12 cellular contexts compared by ENCODE assay signal in genomic region chr18:63405986-63406385, GRCh38.
"Had no signal": no experiment of that assay in that cellular context is flagged by ENCODE, and none has a peak within 500 bp of the region (broad histone marks: within the 10 kb centered on the region; RNA-seq: fewer than 3 reads in every experiment).

No MANE protein-coding gene starts in this region.

- H3K4me3 ChIP-seq: colonic mucosa, esophagus squamous epithelium, stomach, testis had no signal

- DNase-seq: activated CD4-positive, CD25-positive, alpha-beta regulatory T cell treated with anti-CD3 and anti-CD28 coated beads, Interleukin-2, amount 50 U/mL, for 72 hours; activated naive CD4-positive, alpha-beta T cell treated with anti-CD3 and anti-CD28 coated beads, Interleukin-2, amount 50 U/mL, for 16 hours; colonic mucosa; esophagus squamous epithelium; mesenchymal stem cell; natural killer cell; SK-N-SH; stimulated activated CD4-positive, alpha-beta T cell treated with anti-CD3 and anti-CD28 coated beads, Interleukin-1b, Interleukin-23, amount 100 ng/mL, for 48 hours; stomach; T-cell; testis had no signal

- H3K9ac ChIP-seq: SK-N-SH had no signal

- H3K4me2 ChIP-seq: SK-N-SH had no signal

- H3K27me3 ChIP-seq: colonic mucosa, esophagus squamous epithelium, stomach, testis had no signal

- H3K27ac ChIP-seq: colonic mucosa, esophagus squamous epithelium, stomach, testis had no signal

- H3K9me3 ChIP-seq: colonic mucosa, esophagus squamous epithelium, SK-N-SH, stomach, testis had no signal

- H3K27me3 Mint-ChIP-seq: progenitor cell of endocrine pancreas, T-cell had no signal

- ATAC-seq: natural killer cell, T-cell had no signal

- H3K9me3 Mint-ChIP-seq: natural killer cell, T-cell had no signal

- H3K27ac Mint-ChIP-seq: progenitor cell of endocrine pancreas had no signal

- H3K4me3 Mint-ChIP-seq: natural killer cell, T-cell had no signal
